37 cellular contexts compared by ENCODE assay signal in the genomic region with DNA sequence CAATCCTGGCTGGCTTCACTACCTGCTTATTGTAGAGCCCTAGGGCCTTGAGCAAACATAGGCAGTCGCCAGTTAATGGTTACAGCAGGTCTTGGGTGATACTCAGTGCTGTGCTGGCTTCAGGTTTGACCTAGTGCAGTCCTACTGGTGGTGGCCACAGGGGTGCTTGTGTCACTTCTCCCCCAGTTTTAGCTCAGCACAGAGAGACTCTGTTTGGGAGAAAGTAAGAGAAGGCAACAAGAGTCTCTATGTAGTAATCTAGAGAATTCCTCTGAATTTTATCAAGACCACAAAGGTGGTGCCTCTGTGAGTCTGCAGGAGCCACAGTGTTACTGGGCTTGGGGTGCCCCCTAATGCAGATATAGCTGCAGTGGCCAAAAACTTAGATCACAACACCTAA.
"Had no signal": no experiment of that assay in that cellular context is flagged by ENCODE, and none has a peak within 500 bp of the region (broad histone marks: within the 10 kb centered on the region; RNA-seq: fewer than 3 reads in every experiment).

No MANE protein-coding gene starts in this region.

- H3K27ac Mint-ChIP-seq: activated CD4-positive, alpha-beta memory T cell treated with anti-CD3 and anti-CD28 coated beads, Interleukin-2, amount 10 ng/mL, durations not matched to agents 7 days and 5 days; activated CD4-positive, alpha-beta T cell treated with anti-CD3 and anti-CD28 coated beads for 36 hours; activated CD4-positive, alpha-beta T cell treated with anti-CD3 and anti-CD28 coated beads, Interleukin-2, amount 10 ng/mL, durations not matched to agents 7 days and 5 days; activated CD8-positive, alpha-beta memory T cell treated with anti-CD3 and anti-CD28 coated beads, Interleukin-2, amount 10 ng/mL, durations not matched to agents 7 days and 5 days; activated CD8-positive, alpha-beta T cell treated with anti-CD3 and anti-CD28 coated beads, Interleukin-2, amount 10 ng/mL, durations not matched to agents 7 days and 5 days; activated naive CD4-positive, alpha-beta T cell treated with anti-CD3 and anti-CD28 coated beads, Interleukin-2, amount 10 ng/mL, durations not matched to agents 7 days and 5 days; activated naive CD4-positive, alpha-beta T cell treated with anti-CD3 and anti-CD28 coated beads, Interleukin-2, amount 50 U/mL, for 24 hours; activated naive CD8-positive, alpha-beta T cell; activated naive CD8-positive, alpha-beta T cell treated with anti-CD3 and anti-CD28 coated beads, Interleukin-2, amount 10 ng/mL, durations not matched to agents 7 days and 5 days; activated naive CD8-positive, alpha-beta T cell treated with anti-CD3 and anti-CD28 coated beads, Interleukin-2, amount 50 U/mL, for 24 hours; activated T-cell treated with anti-CD3 and anti-CD28 coated beads, Interleukin-2, amount 50 U/mL, for 24 hours; activated T-helper 2 cell treated with anti-CD3 and anti-CD28 coated beads, Interferon-gamma antibody, Interleukin-2, Interleukin-4, amounts not matched to agents 10 μg/mL and 5 μg/mL and 100 μg/mL, durations not matched to agents 14 hours and 24 hours and 36 hours; brain; T-helper 1 cell treated with Interleukin-12 subunit alpha and Interleukin-12 subunit beta and Interleukin-4 antibody, amounts not matched to agents 30 μg/mL and 1 μg/mL, for 36 hours; T-helper 2 cell treated with Interferon-gamma antibody and Interleukin-4, amounts not matched to agents 5 μg/mL and 100 μg/mL, for 36 hours; WTC11 had no signal

- H3K4me3 Mint-ChIP-seq: activated CD4-positive, alpha-beta memory T cell treated with anti-CD3 and anti-CD28 coated beads, Interleukin-2, amount 10 ng/mL, durations not matched to agents 7 days and 5 days; activated CD4-positive, alpha-beta T cell treated with anti-CD3 and anti-CD28 coated beads for 36 hours; activated CD4-positive, alpha-beta T cell treated with anti-CD3 and anti-CD28 coated beads, Interleukin-2, amount 10 ng/mL, durations not matched to agents 7 days and 5 days; activated CD8-positive, alpha-beta memory T cell treated with anti-CD3 and anti-CD28 coated beads, Interleukin-2, amount 10 ng/mL, durations not matched to agents 7 days and 5 days; activated CD8-positive, alpha-beta T cell treated with anti-CD3 and anti-CD28 coated beads, Interleukin-2, amount 10 ng/mL, durations not matched to agents 7 days and 5 days; activated naive CD4-positive, alpha-beta T cell treated with anti-CD3 and anti-CD28 coated beads, Interleukin-2, amount 10 ng/mL, durations not matched to agents 7 days and 5 days; activated naive CD4-positive, alpha-beta T cell treated with anti-CD3 and anti-CD28 coated beads, Interleukin-2, amount 50 U/mL, for 24 hours; activated naive CD8-positive, alpha-beta T cell; activated naive CD8-positive, alpha-beta T cell treated with anti-CD3 and anti-CD28 coated beads, Interleukin-2, amount 10 ng/mL, durations not matched to agents 7 days and 5 days; activated naive CD8-positive, alpha-beta T cell treated with anti-CD3 and anti-CD28 coated beads, Interleukin-2, amount 50 U/mL, for 24 hours; activated T-cell treated with anti-CD3 and anti-CD28 coated beads, Interleukin-2, amount 50 U/mL, for 24 hours; brain; central memory CD8-positive, alpha-beta T cell; T-helper 1 cell treated with Interleukin-12 subunit alpha and Interleukin-12 subunit beta and Interleukin-4 antibody, amounts not matched to agents 30 μg/mL and 1 μg/mL, for 36 hours; T-helper 2 cell treated with Interferon-gamma antibody and Interleukin-4, amounts not matched to agents 5 μg/mL and 100 μg/mL, for 36 hours; WTC11 had no signal

- H3K36me3 Mint-ChIP-seq: activated CD8-positive, alpha-beta memory T cell treated with anti-CD3 and anti-CD28 coated beads, Interleukin-2, amount 10 ng/mL, durations not matched to agents 7 days and 5 days; activated naive CD4-positive, alpha-beta T cell treated with anti-CD3 and anti-CD28 coated beads, Interleukin-2, amount 10 ng/mL, durations not matched to agents 7 days and 5 days; activated naive CD4-positive, alpha-beta T cell treated with anti-CD3 and anti-CD28 coated beads, Interleukin-2, amount 50 U/mL, for 24 hours; activated naive CD8-positive, alpha-beta T cell treated with anti-CD3 and anti-CD28 coated beads, Interleukin-2, amount 10 ng/mL, durations not matched to agents 7 days and 5 days; WTC11 had no signal

- H3K4me1 ChIP-seq: ascending aorta had no signal

- ATAC-seq: activated CD4-positive, alpha-beta T cell treated with anti-CD3 and anti-CD28 coated beads for 36 hours; activated CD4-positive, CD25-positive, alpha-beta regulatory T cell treated with anti-CD3 and anti-CD28 coated beads, Interleukin-2, amount 50 U/mL, for 24 hours; activated CD8-positive, alpha-beta memory T cell treated with anti-CD3 and anti-CD28 coated beads, Interleukin-2, amount 10 ng/mL, durations not matched to agents 7 days and 5 days; activated CD8-positive, alpha-beta T cell treated with anti-CD3 and anti-CD28 coated beads, Interleukin-2, amount 10 ng/mL, durations not matched to agents 7 days and 5 days; activated naive CD8-positive, alpha-beta T cell treated with anti-CD3 and anti-CD28 coated beads, Interleukin-2, amount 50 U/mL, for 24 hours; WTC11 had no signal

- FAIRE-seq: bronchial epithelial cell had no signal

- H3K36me3 ChIP-seq: ascending aorta, cardiac muscle cell, WERI-Rb-1 had no signal

- DNase-seq: activated CD4-positive, alpha-beta memory T cell treated with anti-CD3 and anti-CD28 coated beads, Interleukin-2, amount 10 ng/mL, durations not matched to agents 7 days and 5 days; activated CD4-positive, alpha-beta T cell treated with anti-CD3 and anti-CD28 coated beads for 1 hour; activated CD4-positive, alpha-beta T cell treated with anti-CD3 and anti-CD28 coated beads for 36 hours; activated CD4-positive, alpha-beta T cell treated with anti-CD3 and anti-CD28 coated beads for 48 hours; activated CD4-positive, alpha-beta T cell treated with anti-CD3 and anti-CD28 coated beads, Interleukin-2, amount 10 ng/mL, durations not matched to agents 7 days and 5 days; activated CD4-positive, alpha-beta T cell treated with anti-CD3 and anti-CD28 coated beads, Interleukin-2, amount 50 U/mL, for 48 hours; activated CD4-positive, CD25-positive, alpha-beta regulatory T cell; activated CD8-positive, alpha-beta memory T cell treated with anti-CD3 and anti-CD28 coated beads for 24 hours; activated CD8-positive, alpha-beta memory T cell treated with anti-CD3 and anti-CD28 coated beads, Interleukin-2, amount 10 ng/mL, durations not matched to agents 7 days and 5 days; activated CD8-positive, alpha-beta memory T cell treated with anti-CD3 and anti-CD28 coated beads, Interleukin-2, amount 50 U/mL, for 48 hours; activated CD8-positive, alpha-beta T cell treated with anti-CD3 and anti-CD28 coated beads, Interleukin-2, amount 10 ng/mL, durations not matched to agents 7 days and 5 days; activated effector memory CD4-positive, alpha-beta T cell treated with Interleukin-2 at 50 U/mL for 16 hours; activated gamma-delta T cell; activated naive CD4-positive, alpha-beta T cell treated with anti-CD3 and anti-CD28 coated beads, Interleukin-2, amount 10 ng/mL, durations not matched to agents 7 days and 5 days; activated naive CD4-positive, alpha-beta T cell treated with Interleukin-2 at 50 U/mL for 16 hours; activated naive CD8-positive, alpha-beta T cell treated with anti-CD3 and anti-CD28 coated beads, Interleukin-2, amount 10 ng/mL, durations not matched to agents 7 days and 5 days; activated naive CD8-positive, alpha-beta T cell treated with anti-CD3 and anti-CD28 coated beads, Interleukin-2, amount 50 U/mL, for 24 hours; activated T-cell treated with anti-CD3 and anti-CD28 coated beads, Interleukin-2, amount 50 U/mL, for 24 hours; amygdala; anterior cingulate cortex; caudate nucleus; cerebellar nuclear complex; T-helper 1 cell; T-helper 9 cell; WERI-Rb-1 had no signal

- H3K9me3 ChIP-seq: ascending aorta had no signal

- H3K27me3 Mint-ChIP-seq: activated CD4-positive, alpha-beta memory T cell treated with anti-CD3 and anti-CD28 coated beads, Interleukin-2, amount 10 ng/mL, durations not matched to agents 7 days and 5 days; activated CD4-positive, alpha-beta T cell treated with anti-CD3 and anti-CD28 coated beads for 36 hours; activated CD4-positive, alpha-beta T cell treated with anti-CD3 and anti-CD28 coated beads, Interleukin-2, amount 10 ng/mL, durations not matched to agents 7 days and 5 days; activated CD8-positive, alpha-beta memory T cell treated with anti-CD3 and anti-CD28 coated beads, Interleukin-2, amount 10 ng/mL, durations not matched to agents 7 days and 5 days; activated naive CD4-positive, alpha-beta T cell treated with anti-CD3 and anti-CD28 coated beads, Interleukin-2, amount 10 ng/mL, durations not matched to agents 7 days and 5 days; activated naive CD4-positive, alpha-beta T cell treated with anti-CD3 and anti-CD28 coated beads, Interleukin-2, amount 50 U/mL, for 24 hours; activated naive CD8-positive, alpha-beta T cell; activated naive CD8-positive, alpha-beta T cell treated with anti-CD3 and anti-CD28 coated beads, Interleukin-2, amount 10 ng/mL, durations not matched to agents 7 days and 5 days; activated naive CD8-positive, alpha-beta T cell treated with anti-CD3 and anti-CD28 coated beads, Interleukin-2, amount 50 U/mL, for 24 hours; activated T-cell treated with anti-CD3 and anti-CD28 coated beads, Interleukin-2, amount 50 U/mL, for 24 hours; brain; central memory CD8-positive, alpha-beta T cell had no signal

- H3K9me3 Mint-ChIP-seq: activated CD4-positive, alpha-beta memory T cell treated with anti-CD3 and anti-CD28 coated beads, Interleukin-2, amount 10 ng/mL, durations not matched to agents 7 days and 5 days; activated CD4-positive, alpha-beta T cell treated with anti-CD3 and anti-CD28 coated beads, Interleukin-2, amount 10 ng/mL, durations not matched to agents 7 days and 5 days; activated naive CD4-positive, alpha-beta T cell treated with anti-CD3 and anti-CD28 coated beads, Interleukin-2, amount 10 ng/mL, durations not matched to agents 7 days and 5 days; activated naive CD4-positive, alpha-beta T cell treated with anti-CD3 and anti-CD28 coated beads, Interleukin-2, amount 50 U/mL, for 24 hours; activated naive CD8-positive, alpha-beta T cell treated with anti-CD3 and anti-CD28 coated beads, Interleukin-2, amount 10 ng/mL, durations not matched to agents 7 days and 5 days; activated naive CD8-positive, alpha-beta T cell treated with anti-CD3 and anti-CD28 coated beads, Interleukin-2, amount 50 U/mL, for 24 hours; activated T-cell treated with anti-CD3 and anti-CD28 coated beads, Interleukin-2, amount 50 U/mL, for 24 hours; activated T-helper 2 cell treated with anti-CD3 and anti-CD28 coated beads, Interferon-gamma antibody, Interleukin-2, Interleukin-4, amounts not matched to agents 10 μg/mL and 5 μg/mL and 100 μg/mL, durations not matched to agents 14 hours and 24 hours and 36 hours; central memory CD8-positive, alpha-beta T cell; T-helper 1 cell treated with Interleukin-12 subunit alpha and Interleukin-12 subunit beta and Interleukin-4 antibody, amounts not matched to agents 30 μg/mL and 1 μg/mL, for 36 hours; T-helper 2 cell treated with Interferon-gamma antibody and Interleukin-4, amounts not matched to agents 5 μg/mL and 100 μg/mL, for 36 hours; WTC11 had no signal

- H3K4me1 Mint-ChIP-seq: activated CD4-positive, alpha-beta memory T cell treated with anti-CD3 and anti-CD28 coated beads, Interleukin-2, amount 10 ng/mL, durations not matched to agents 7 days and 5 days; activated CD4-positive, alpha-beta T cell treated with anti-CD3 and anti-CD28 coated beads for 36 hours; activated CD4-positive, alpha-beta T cell treated with anti-CD3 and anti-CD28 coated beads, Interleukin-2, amount 10 ng/mL, durations not matched to agents 7 days and 5 days; activated CD8-positive, alpha-beta memory T cell treated with anti-CD3 and anti-CD28 coated beads, Interleukin-2, amount 10 ng/mL, durations not matched to agents 7 days and 5 days; activated naive CD4-positive, alpha-beta T cell treated with anti-CD3 and anti-CD28 coated beads, Interleukin-2, amount 10 ng/mL, durations not matched to agents 7 days and 5 days; activated naive CD4-positive, alpha-beta T cell treated with anti-CD3 and anti-CD28 coated beads, Interleukin-2, amount 50 U/mL, for 24 hours; activated naive CD8-positive, alpha-beta T cell treated with anti-CD3 and anti-CD28 coated beads, Interleukin-2, amount 10 ng/mL, durations not matched to agents 7 days and 5 days; activated naive CD8-positive, alpha-beta T cell treated with anti-CD3 and anti-CD28 coated beads, Interleukin-2, amount 50 U/mL, for 24 hours; central memory CD8-positive, alpha-beta T cell had no signal

- H3K27me3 ChIP-seq: ascending aorta, cardiac muscle cell had no signal

- H3K4me3 ChIP-seq: ascending aorta, cardiac muscle cell had no signal

- H3K27ac ChIP-seq: ascending aorta, cardiac muscle cell, WERI-Rb-1 had no signal
